19 cellular contexts compared by ENCODE assay signal in the genomic region with DNA sequence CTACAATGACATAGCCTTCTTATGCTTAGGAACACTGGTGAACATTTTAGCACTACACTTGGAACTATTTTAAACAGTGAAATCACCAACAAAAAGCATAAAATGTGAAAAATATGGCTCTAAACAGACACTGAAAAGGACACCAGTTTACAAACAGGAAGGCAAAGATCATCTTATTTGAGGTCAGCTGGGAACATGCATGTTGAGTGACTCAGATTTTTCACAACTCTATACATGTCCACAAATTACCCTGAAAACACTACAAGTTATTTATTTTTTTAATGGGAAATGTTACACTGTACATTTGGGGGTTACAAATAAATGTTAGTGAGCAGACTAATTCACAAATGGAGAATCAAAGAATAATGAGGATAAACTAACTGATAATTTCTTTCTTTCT.
"Had no signal": no experiment of that assay in that cellular context is flagged by ENCODE, and none has a peak within 500 bp of the region (broad histone marks: within the 10 kb centered on the region; RNA-seq: fewer than 3 reads in every experiment).

No MANE protein-coding gene starts in this region.

- H3K9me3 ChIP-seq: adrenal gland, lower lobe of right lung, thyroid gland had no signal

- H3K27ac ChIP-seq: adrenal gland, cardiac muscle cell, lower lobe of right lung, thyroid gland had no signal

- H3K9me3 Mint-ChIP-seq: activated CD4-positive, alpha-beta memory T cell treated with anti-CD3 and anti-CD28 coated beads for 36 hours; activated naive CD4-positive, alpha-beta T cell treated with anti-CD3 and anti-CD28 coated beads, Interleukin-2, amount 50 U/mL, for 72 hours; activated T-helper 1 cell treated with anti-CD3 and anti-CD28 coated beads, Interleukin-12 subunit alpha, Interleukin-12 subunit beta, Interleukin-2, Interleukin-4 antibody, amounts not matched to agents 30 ng/mL and 10 ng/mL and 1 ng/mL, durations not matched to agents 14 hours and 24 hours and 36 hours; T-helper 2 cell treated with Interferon-gamma antibody and Interleukin-4, amounts not matched to agents 5 μg/mL and 100 μg/mL, for 36 hours; WTC11 had no signal

- H3K27ac Mint-ChIP-seq: activated CD4-positive, alpha-beta memory T cell treated with anti-CD3 and anti-CD28 coated beads for 36 hours; activated naive CD4-positive, alpha-beta T cell treated with anti-CD3 and anti-CD28 coated beads, Interleukin-2, amount 50 U/mL, for 72 hours; activated T-helper 1 cell treated with anti-CD3 and anti-CD28 coated beads, Interleukin-12 subunit alpha, Interleukin-12 subunit beta, Interleukin-2, Interleukin-4 antibody, amounts not matched to agents 30 ng/mL and 10 ng/mL and 1 ng/mL, durations not matched to agents 14 hours and 24 hours and 36 hours; mesothelial cell of epicardium; nephron progenitor cell; progenitor cell of endocrine pancreas; T-helper 2 cell treated with Interferon-gamma antibody and Interleukin-4, amounts not matched to agents 5 μg/mL and 100 μg/mL, for 36 hours; WTC11 had no signal

- ATAC-seq: activated naive CD4-positive, alpha-beta T cell treated with anti-CD3 and anti-CD28 coated beads, Interleukin-2, amount 50 U/mL, for 72 hours; left colon; lower lobe of right lung; WTC11 had no signal

- H3K4me3 ChIP-seq: adrenal gland, cardiac muscle cell, lower lobe of right lung, thyroid gland had no signal

- DNase-seq: activated CD4-positive, alpha-beta memory T cell treated with anti-CD3 and anti-CD28 coated beads for 36 hours; activated CD4-positive, alpha-beta T cell treated with anti-CD3 and anti-CD28 coated beads for 4 hours; activated gamma-delta T cell treated with Interleukin-2 at 50 U/mL for 16 hours; activated T-cell treated with anti-CD3 and anti-CD28 coated beads for 4 hours; adrenal gland; erythroblast; left colon; lower lobe of right lung; nephron progenitor cell; stimulated activated CD4-positive, alpha-beta T cell treated with anti-CD3 and anti-CD28 coated beads, Interleukin-2, amount 100 ng/mL, for 24 hours; stimulated activated naive CD4-positive, alpha-beta T cell treated with Interleukin-2 at 50 U/mL for 16 hours; thyroid gland had no signal

- H3K4me1 Mint-ChIP-seq: mesothelial cell of epicardium, WTC11 had no signal

- H3K36me3 ChIP-seq: adrenal gland, cardiac muscle cell, lower lobe of right lung, thyroid gland had no signal

- H3K4me1 ChIP-seq: adrenal gland, lower lobe of right lung, thyroid gland had no signal

- H3K27me3 ChIP-seq: adrenal gland, cardiac muscle cell, thyroid gland had no signal

- H3K36me3 Mint-ChIP-seq: activated CD4-positive, alpha-beta memory T cell treated with anti-CD3 and anti-CD28 coated beads for 36 hours; activated naive CD4-positive, alpha-beta T cell treated with anti-CD3 and anti-CD28 coated beads, Interleukin-2, amount 50 U/mL, for 72 hours; mesothelial cell of epicardium; WTC11 had no signal

- H3K27me3 Mint-ChIP-seq: progenitor cell of endocrine pancreas had no signal

- H3K4me3 Mint-ChIP-seq: activated CD4-positive, alpha-beta memory T cell treated with anti-CD3 and anti-CD28 coated beads for 36 hours; activated T-helper 1 cell treated with anti-CD3 and anti-CD28 coated beads, Interleukin-12 subunit alpha, Interleukin-12 subunit beta, Interleukin-2, Interleukin-4 antibody, amounts not matched to agents 30 ng/mL and 10 ng/mL and 1 ng/mL, durations not matched to agents 14 hours and 24 hours and 36 hours; mesothelial cell of epicardium; nephron progenitor cell; T-helper 2 cell treated with Interferon-gamma antibody and Interleukin-4, amounts not matched to agents 5 μg/mL and 100 μg/mL, for 36 hours; WTC11 had no signal
